ENCODE assay signal across 2 cellular contexts in the genomic region with DNA sequence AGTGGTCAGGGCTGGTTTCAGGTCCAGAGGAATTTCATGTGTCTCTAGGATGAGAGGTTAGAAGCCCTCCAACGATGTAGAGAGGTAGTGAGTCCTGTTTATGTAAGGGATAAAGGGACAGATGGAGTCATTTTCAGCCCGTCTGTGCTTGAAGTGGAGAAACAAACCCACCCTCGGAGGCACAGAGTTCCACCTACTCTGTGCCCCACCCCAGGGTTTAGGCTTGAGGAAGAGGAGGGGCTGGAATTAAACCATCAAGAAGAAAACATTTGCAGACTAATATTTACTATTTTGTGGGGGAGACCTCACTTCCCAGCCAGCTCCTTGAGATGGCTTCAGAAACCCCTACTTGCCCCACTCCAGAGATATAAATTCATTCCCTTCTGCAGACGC.
TF ChIP-seq lines count a peak whose summit lies in the region.

No MANE protein-coding gene starts in this region.

TF ChIP-seq in SK-N-SH, 30 proteins besides CTCF, POLR2A, EP300 and RAD21 (continued from another document):
- TF ChIP-seq GABPA (IDR thresholded peaks at IDR 0.05; ENCODE audit: low read depth): no peak
- no peak for TF ChIP-seq MEF2A (IDR thresholded peaks at IDR 0.05; ENCODE audit: borderline replicate concordance, low read depth)
- TF ChIP-seq NRF1 (IDR thresholded peaks at IDR 0.05; ENCODE audit: low read depth, low read length): no peak
- TF ChIP-seq SMC3 (IDR thresholded peaks at IDR 0.05; ENCODE audit: low read depth, low read length): no peak

TF ChIP-seq in SK-N-SH treated with all-trans-retinoic acid at 6 μM for 48 hours, 23 proteins besides CTCF, POLR2A, EP300 and RAD21 (continued from another document):
- TF ChIP-seq, protein P1, sequence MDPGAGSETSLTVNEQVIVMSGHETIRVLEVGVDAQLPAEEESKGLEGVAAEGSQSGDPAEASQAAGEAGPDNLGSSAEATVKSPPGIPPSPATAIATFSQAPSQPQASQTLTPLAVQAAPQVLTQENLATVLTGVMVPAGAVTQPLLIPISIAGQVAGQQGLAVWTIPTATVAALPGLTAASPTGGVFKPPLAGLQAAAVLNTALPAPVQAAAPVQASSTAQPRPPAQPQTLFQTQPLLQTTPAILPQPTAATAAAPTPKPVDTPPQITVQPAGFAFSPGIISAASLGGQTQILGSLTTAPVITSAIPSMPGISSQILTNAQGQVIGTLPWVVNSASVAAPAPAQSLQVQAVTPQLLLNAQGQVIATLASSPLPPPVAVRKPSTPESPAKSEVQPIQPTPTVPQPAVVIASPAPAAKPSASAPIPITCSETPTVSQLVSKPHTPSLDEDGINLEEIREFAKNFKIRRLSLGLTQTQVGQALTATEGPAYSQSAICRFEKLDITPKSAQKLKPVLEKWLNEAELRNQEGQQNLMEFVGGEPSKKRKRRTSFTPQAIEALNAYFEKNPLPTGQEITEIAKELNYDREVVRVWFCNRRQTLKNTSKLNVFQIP (CRISPR knock-in tag; IDR thresholded peaks at IDR 0.05; ENCODE audit: borderline replicate concordance, low read depth): no peak
- TF ChIP-seq PPARA (CRISPR knock-in tag; IDR thresholded peaks at IDR 0.05; ENCODE audit: borderline replicate concordance) (no peak), OSR1 (CRISPR knock-in tag; IDR thresholded peaks at IDR 0.05) (no peak), ISL1 (CRISPR knock-in tag; IDR thresholded peaks at IDR 0.05) (no peak), TOX (CRISPR knock-in tag; IDR thresholded peaks at IDR 0.05; ENCODE audit: borderline replicate concordance) (no peak), SNAI2 (CRISPR knock-in tag; IDR thresholded peaks at IDR 0.05) (no peak), CREB5 (CRISPR knock-in tag; IDR thresholded peaks at IDR 0.05; ENCODE audit: low read depth) (no peak), ARNTL (CRISPR knock-in tag; IDR thresholded peaks at IDR 0.05; ENCODE audit: borderline replicate concordance, low read depth) (no peak), GLIS3 (CRISPR knock-in tag; IDR thresholded peaks at IDR 0.05) (no peak), ZFP30 (CRISPR knock-in tag; IDR thresholded peaks at IDR 0.05) (no peak), TCF4 (CRISPR knock-in tag; IDR thresholded peaks at IDR 0.05; ENCODE audit: borderline replicate concordance) (no peak), ZNF70 (CRISPR knock-in tag; IDR thresholded peaks at IDR 0.05) (no peak), ESRRG (CRISPR knock-in tag; IDR thresholded peaks at IDR 0.05) (no peak), RARB (CRISPR knock-in tag; IDR thresholded peaks at IDR 0.05) (no peak), ZNF8 (CRISPR knock-in tag; IDR thresholded peaks at IDR 0.05) (no peak), ZC3H10 (CRISPR knock-in tag; IDR thresholded peaks at IDR 0.05) (no peak), ZFP3 (CRISPR knock-in tag; IDR thresholded peaks at IDR 0.05) (no peak)
- TF ChIP-seq, protein P2, sequence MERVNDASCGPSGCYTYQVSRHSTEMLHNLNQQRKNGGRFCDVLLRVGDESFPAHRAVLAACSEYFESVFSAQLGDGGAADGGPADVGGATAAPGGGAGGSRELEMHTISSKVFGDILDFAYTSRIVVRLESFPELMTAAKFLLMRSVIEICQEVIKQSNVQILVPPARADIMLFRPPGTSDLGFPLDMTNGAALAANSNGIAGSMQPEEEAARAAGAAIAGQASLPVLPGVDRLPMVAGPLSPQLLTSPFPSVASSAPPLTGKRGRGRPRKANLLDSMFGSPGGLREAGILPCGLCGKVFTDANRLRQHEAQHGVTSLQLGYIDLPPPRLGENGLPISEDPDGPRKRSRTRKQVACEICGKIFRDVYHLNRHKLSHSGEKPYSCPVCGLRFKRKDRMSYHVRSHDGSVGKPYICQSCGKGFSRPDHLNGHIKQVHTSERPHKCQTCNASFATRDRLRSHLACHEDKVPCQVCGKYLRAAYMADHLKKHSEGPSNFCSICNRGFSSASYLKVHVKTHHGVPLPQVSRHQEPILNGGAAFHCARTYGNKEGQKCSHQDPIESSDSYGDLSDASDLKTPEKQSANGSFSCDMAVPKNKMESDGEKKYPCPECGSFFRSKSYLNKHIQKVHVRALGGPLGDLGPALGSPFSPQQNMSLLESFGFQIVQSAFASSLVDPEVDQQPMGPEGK (CRISPR knock-in tag; IDR thresholded peaks at IDR 0.05; ENCODE audit: borderline replicate concordance): no peak
